Comparison of ENCODE assay signal across 8 cellular contexts in genomic region chr2:140863713-140864112, GRCh38.
DNase-seq lines count a peak whose midpoint lies in the region; ATAC-seq and TF ChIP-seq lines count a peak whose summit lies in the region.

No MANE protein-coding gene starts in this region.

- H3K27ac ChIP-seq in coronary artery (no peak overlapping the region), neural progenitor cell (no peak overlapping the region)

- H4K20me1 ChIP-seq in neural progenitor cell (ENCODE audit: low read depth) = no peaks in the 10 kb centered on the region

- no peaks in the 10 kb centered on the region for H3K36me3 Mint-ChIP-seq in neural progenitor cell
- H3K36me3 Mint-ChIP-seq in activated naive CD8-positive, alpha-beta T cell treated with anti-CD3 and anti-CD28 coated beads, Interleukin-2, amount 50 U/mL, for 24 hours (ENCODE audit: low read depth) = no peaks in the 10 kb centered on the region

- no peak overlapping the region for H2AFZ ChIP-seq in neural progenitor cell (replicated peaks)

- DNase-seq in DMS 273 (lab: John Stamatoyannopoulos, UW; ENCODE audit: unreplicated experiment) (peak; percentile 70), DMS 273 treated with DMSO at 0.1 percent for 48 hours (lab: John Stamatoyannopoulos, UW) (no peak), NCI-H748 treated with DMSO at 0.1 percent for 48 hours (lab: John Stamatoyannopoulos, UW) (peak; percentile 48), coronary artery (ENCODE audit: low spot score) (no peak), neural progenitor cell (ENCODE audit: low spot score) (peak; percentile 53)
- no peak for DNase-seq in activated naive CD8-positive, alpha-beta T cell treated with anti-CD3 and anti-CD28 coated beads, Interleukin-2, amount 50 U/mL, for 24 hours

- H3F3A ChIP-seq in neural progenitor cell (ENCODE audit: low read depth) = no peaks in the 10 kb centered on the region

- no peaks in the 10 kb centered on the region for H3K27me3 ChIP-seq in neural progenitor cell

- H3K4me2 ChIP-seq in neural progenitor cell = no peak overlapping the region

- H3K27me3 Mint-ChIP-seq in neural progenitor cell (ENCODE audit: insufficient read depth, low read depth) = peaks cover 4% of the 10 kb centered on the region
- H3K27me3 Mint-ChIP-seq in activated naive CD8-positive, alpha-beta T cell treated with anti-CD3 and anti-CD28 coated beads, Interleukin-2, amount 50 U/mL, for 24 hours = no peaks in the 10 kb centered on the region

- H3K27ac Mint-ChIP-seq in neural progenitor cell = no peak overlapping the region
- no peak overlapping the region for H3K27ac Mint-ChIP-seq in activated naive CD8-positive, alpha-beta T cell treated with anti-CD3 and anti-CD28 coated beads, Interleukin-2, amount 50 U/mL, for 24 hours

- H3K4me1 Mint-ChIP-seq in neural progenitor cell = peaks cover 3% of the 10 kb centered on the region
- no peaks in the 10 kb centered on the region for H3K4me1 Mint-ChIP-seq in activated naive CD8-positive, alpha-beta T cell treated with anti-CD3 and anti-CD28 coated beads, Interleukin-2, amount 50 U/mL, for 24 hours

- H3K4me3 ChIP-seq in coronary artery (no peak overlapping the region), neural progenitor cell (no peak overlapping the region)

- H3K9ac ChIP-seq in neural progenitor cell = no peak overlapping the region

- ATAC-seq in HG03378 (IDR thresholded peaks at IDR 0.05; ENCODE audit: unreplicated experiment) (peak; percentile 76), HG03571 (IDR thresholded peaks at IDR 0.05; ENCODE audit: unreplicated experiment) (no peak)
- ATAC-seq in activated naive CD8-positive, alpha-beta T cell treated with anti-CD3 and anti-CD28 coated beads, Interleukin-2, amount 50 U/mL, for 24 hours = no peak

- no peaks in the 10 kb centered on the region for H3K9me3 ChIP-seq in neural progenitor cell (ENCODE audit: low read depth)

- no peaks in the 10 kb centered on the region for H3K36me3 ChIP-seq in neural progenitor cell

- peaks cover 2% of the 10 kb centered on the region for H3K9me3 Mint-ChIP-seq in neural progenitor cell
- H3K9me3 Mint-ChIP-seq in activated naive CD8-positive, alpha-beta T cell treated with anti-CD3 and anti-CD28 coated beads, Interleukin-2, amount 50 U/mL, for 24 hours = peaks cover 8% of the 10 kb centered on the region

- no peak overlapping the region for H3K4me3 Mint-ChIP-seq in neural progenitor cell
- no peak overlapping the region for H3K4me3 Mint-ChIP-seq in activated naive CD8-positive, alpha-beta T cell treated with anti-CD3 and anti-CD28 coated beads, Interleukin-2, amount 50 U/mL, for 24 hours

- TF ChIP-seq CTCF in coronary artery (IDR thresholded peaks at IDR 0.05) (peak; percentile 39), neural progenitor cell (IDR thresholded peaks at IDR 0.05) (peak; percentile 65)

- no peaks in the 10 kb centered on the region for H3K79me2 ChIP-seq in neural progenitor cell (ENCODE audit: low read depth)

- no peaks in the 10 kb centered on the region for H3K4me1 ChIP-seq in neural progenitor cell

Comparison
In these comparisons a context has a peak if more than half of its experiments do, and no peak if none do; other contexts are left out.
1. DNase-seq: peak in DMS 273 (single experiment), NCI-H748 treated with DMSO at 0.1 percent for 48 hours (single experiment) and neural progenitor cell (single experiment); none in DMS 273 treated with DMSO at 0.1 percent for 48 hours (single experiment), coronary artery (single experiment) and activated naive CD8-positive, alpha-beta T cell treated with anti-CD3 and anti-CD28 coated beads, Interleukin-2, amount 50 U/mL, for 24 hours (single experiment).